Comparison of ENCODE assay signal across 27 cellular contexts in the genomic region with DNA sequence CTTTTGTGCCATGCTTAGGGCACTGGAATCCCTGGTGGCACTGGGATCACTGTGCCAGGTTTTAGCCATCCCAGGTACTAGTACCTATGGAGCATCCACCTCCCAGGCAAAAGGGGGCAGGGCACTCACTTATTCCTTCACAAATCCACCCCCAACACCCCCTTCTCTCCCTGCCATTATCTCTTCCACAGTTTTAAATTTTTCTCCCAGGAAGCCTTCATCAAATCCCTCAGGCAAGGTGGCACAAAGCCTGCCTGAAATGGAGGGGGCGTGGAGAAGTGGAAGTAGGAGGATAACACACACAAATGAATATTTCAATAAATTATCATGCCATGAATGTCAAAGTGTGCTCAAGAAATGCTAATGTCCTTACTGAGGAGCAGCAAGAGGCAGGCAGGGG.
"Had no signal": no experiment of that assay in that cellular context is flagged by ENCODE, and none has a peak within 500 bp of the region (broad histone marks: within the 10 kb centered on the region; RNA-seq: fewer than 3 reads in every experiment).

No MANE protein-coding gene starts in this region.

- H3K27me3 ChIP-seq: heart left ventricle, pancreas, spleen, testis, tibial nerve, upper lobe of right lung, vagina had no signal

- DNase-seq: colonic mucosa; dermis blood vessel endothelial cell; erythroblast; foreskin melanocyte; heart left ventricle; hippocampal formation; left colon; left ventricle myocardium superior; mesendoderm; naive B cell; nephron progenitor cell; occipital lobe; pancreas; retina; spleen; stimulated activated CD4-positive, alpha-beta T cell treated with anti-CD3 and anti-CD28 coated beads, Interleukin-15, amount 100 ng/mL, for 24 hours; stimulated activated CD4-positive, alpha-beta T cell treated with anti-CD3 and anti-CD28 coated beads, Interleukin-1b, Interleukin-23, amount 100 ng/mL, for 48 hours; stimulated activated CD4-positive, alpha-beta T cell treated with anti-CD3 and anti-CD28 coated beads, Interleukin-4, amount 100 ng/mL, for 24 hours; stimulated activated naive CD8-positive, alpha-beta T cell treated with anti-CD3 and anti-CD28 coated beads, Interleukin-15, amount 100 ng/mL, for 72 hours; testis; upper lobe of right lung had no signal

- H3K9me3 Mint-ChIP-seq: nephron progenitor cell; stimulated activated naive CD8-positive, alpha-beta T cell treated with anti-CD3 and anti-CD28 coated beads, Interleukin-15, amount 100 ng/mL, for 72 hours had no signal

- H3K36me3 ChIP-seq: colonic mucosa, heart left ventricle, pancreas, spleen, tibial nerve, upper lobe of right lung, vagina had no signal

- H3K4me1 ChIP-seq: colonic mucosa, testis had no signal

- H3K27ac Mint-ChIP-seq: nephron progenitor cell; progenitor cell of endocrine pancreas; stimulated activated memory B cell treated with anti-CD40 and anti-IgM and Interleukin-4, amounts not matched to agents 10 μg/mL and 1 μg/mL and 100 μg/mL, for 72 hours; stimulated activated naive CD8-positive, alpha-beta T cell treated with anti-CD3 and anti-CD28 coated beads, Interleukin-15, amount 100 ng/mL, for 72 hours had no signal

- H3K27me3 Mint-ChIP-seq: naive B cell; stimulated activated memory B cell treated with anti-CD40 and anti-IgM and Interleukin-4, amounts not matched to agents 10 μg/mL and 1 μg/mL and 100 μg/mL, for 72 hours; stimulated activated naive CD8-positive, alpha-beta T cell treated with anti-CD3 and anti-CD28 coated beads, Interleukin-15, amount 100 ng/mL, for 72 hours had no signal

- H3K4me3 ChIP-seq: colonic mucosa, heart left ventricle, lung, pancreas, spleen, testis, tibial nerve, upper lobe of right lung, vagina had no signal

- H3K4me3 Mint-ChIP-seq: nephron progenitor cell; stimulated activated memory B cell treated with anti-CD40 and anti-IgM and Interleukin-4, amounts not matched to agents 10 μg/mL and 1 μg/mL and 100 μg/mL, for 72 hours; stimulated activated naive CD8-positive, alpha-beta T cell treated with anti-CD3 and anti-CD28 coated beads, Interleukin-15, amount 100 ng/mL, for 72 hours had no signal

- H3K27ac ChIP-seq: colonic mucosa, heart left ventricle, pancreas, spleen, testis, tibial nerve, upper lobe of right lung, vagina had no signal

- H3K9me3 ChIP-seq: colonic mucosa, pancreas, testis, tibial nerve, upper lobe of right lung, vagina had no signal

- ATAC-seq: heart left ventricle; left colon; left ventricle myocardium superior; pancreas; sciatic nerve; stimulated activated memory B cell treated with anti-CD40 and anti-IgM and Interleukin-4, amounts not matched to agents 10 μg/mL and 1 μg/mL and 100 μg/mL, for 72 hours; stimulated activated naive CD8-positive, alpha-beta T cell treated with anti-CD3 and anti-CD28 coated beads, Interleukin-15, amount 100 ng/mL, for 72 hours; upper lobe of right lung had no signal
